20 cellular contexts compared by ENCODE assay signal in genomic region chr12:51187370-51187987, GRCh38. TPM values are rescaled to one million over a fixed set of nuclear protein-coding genes. Genes with fewer than 3 reads are reported as not detected.
DNase-seq lines count a peak whose midpoint lies in the region; ATAC-seq, FAIRE-seq and TF ChIP-seq lines count a peak whose summit lies in the region.
"Had no signal": no experiment of that assay in that cellular context is flagged by ENCODE, and none has a peak within 500 bp of the region (broad histone marks: within the 10 kb centered on the region; RNA-seq: fewer than 3 reads in every experiment).

No MANE protein-coding gene starts in this region.

- peak; percentile 72 for FAIRE-seq in GM12891 (lab: Jason Lieb, UNC)
- FAIRE-seq: GM19239 had no signal

- intact Hi-C loops in psoas muscle (cut with DNase I) = no loop called here
- intact Hi-C loops in head of caudate nucleus (cut with DNase I) = no loop called here

- H3K4me1 ChIP-seq in psoas muscle (peaks cover 20% of the 10 kb centered on the region), suprapubic skin (no peaks in the 10 kb centered on the region)

- H3K9me3 ChIP-seq in psoas muscle (no peaks in the 10 kb centered on the region), suprapubic skin (no peaks in the 10 kb centered on the region)
- H3K9me3 ChIP-seq: spleen, tibial nerve had no signal

- H3K27me3 ChIP-seq in psoas muscle (ENCODE audit: insufficient read depth in 3 of 3, low read length in 2 of 3) = no peaks in the 10 kb centered on the region
- no peaks in the 10 kb centered on the region for H3K27me3 ChIP-seq in suprapubic skin
- H3K27me3 ChIP-seq: cardiac muscle cell, spleen, tibial nerve had no signal

- TF ChIP-seq CTCF in psoas muscle (IDR thresholded peaks at IDR 0.05) (no peak), suprapubic skin (IDR thresholded peaks at IDR 0.05) (no peak)

- DNase-seq in GM12891 (ENCODE audit: insufficient read length, low spot score) (no peak), NCI-H2171 treated with DMSO at 0.1 percent for 48 hours (lab: John Stamatoyannopoulos, UW) (peak; percentile 67), dermis blood vessel endothelial cell (peak; percentile 28), psoas muscle (no peak), DMS53 (lab: John Stamatoyannopoulos, UW) (no peak), suprapubic skin (ENCODE audit: low spot score in 2 of 2) (no peak), head of caudate nucleus (no peak)
- no peak for DNase-seq in activated naive CD4-positive, alpha-beta T cell treated with Interleukin-2 at 50 U/mL for 16 hours
- DNase-seq: activated naive CD4-positive, alpha-beta T cell treated with anti-CD3 and anti-CD28 coated beads for 36 hours; activated T-cell treated with anti-CD3 and anti-CD28 coated beads, Interleukin-2, amount 50 U/mL, for 4 hours; amygdala; CD8-positive, alpha-beta T cell; NCI-H1417 treated with DMSO at 0.1 percent for 48 hours; spleen; stimulated activated CD4-positive, alpha-beta T cell treated with anti-CD3 and anti-CD28 coated beads, Interleukin-4, amount 100 ng/mL, for 24 hours; stimulated activated naive CD4-positive, alpha-beta T cell treated with Interleukin-2 at 50 U/mL for 16 hours had no signal

- ATAC-seq in psoas muscle = peak in 3 of 4 donors; percentile 39 to 76 (median 76)
- ATAC-seq: activated T-cell treated with anti-CD3 and anti-CD28 coated beads, Interleukin-2, amount 50 U/mL, for 4 hours; CD8-positive, alpha-beta T cell; left lobe of liver had no signal

- TF ChIP-seq POLR2A in GM12891 (IDR thresholded peaks at IDR 0.05; ENCODE audit: low read depth, low read length) (no peak), suprapubic skin (IDR thresholded peaks at IDR 0.05) (no peak)

- no peak for TF ChIP-seq EP300 in suprapubic skin (IDR thresholded peaks at IDR 0.05)

- H3K36me3 ChIP-seq in psoas muscle (ENCODE audit: insufficient read depth in 1 of 2, low read depth in 1 of 2) (peaks cover 0 to 35% of the 10 kb centered on the region in 2 donors), suprapubic skin (peaks cover 32% of the 10 kb centered on the region)
- H3K36me3 ChIP-seq: cardiac muscle cell had no signal

- H3K4me3 ChIP-seq in psoas muscle = no peak overlapping the region
- H3K4me3 ChIP-seq in suprapubic skin = no peak overlapping the region
- H3K4me3 ChIP-seq: cardiac muscle cell, tibial nerve had no signal

- H3K27ac ChIP-seq in psoas muscle = peak overlapping the region; percentile 68
- no peak overlapping the region for H3K27ac ChIP-seq in suprapubic skin
- H3K27ac ChIP-seq: spleen, tibial nerve had no signal

- 38 to 56% (median 56%) methylated on average over 5 of the region's 5 CpGs for WGBS in psoas muscle, 3 donors
- WGBS in suprapubic skin = 71% methylated on average over 5 of the region's 5 CpGs

TF ChIP-seq in GM12891, 5 proteins besides CTCF, POLR2A, EP300 and RAD21:
- TF ChIP-seq POU2F2 (IDR thresholded peaks at IDR 0.05; ENCODE audit: low read depth, low read length) (no peak), SPI1 (IDR thresholded peaks at IDR 0.05; ENCODE audit: low read depth, low read length) (no peak), TAF1 (IDR thresholded peaks at IDR 0.05; ENCODE audit: low read depth, low read length) (no peak), POLR2AphosphoS5 (IDR thresholded peaks at IDR 0.05; ENCODE audit: low read depth, low read length) (no peak), PAX5 (IDR thresholded peaks at IDR 0.05; ENCODE audit: insufficient read depth, low read length, severe bottlenecking) (no peak)

RNA-seq across cellular contexts. Expression of gene TFCP2, which starts 14.5 kb away (rescaled TPM):
- polyA plus RNA-seq in GM12891 (2012; ENCODE audit: low read depth, missing spikeins) = 19.2 TPM
- 10.9 and 20.8 TPM in 2 replicates for total RNA-seq in dermis blood vessel endothelial cell
- total RNA-seq in psoas muscle = 10 to 100 TPM; 15.7 to 24.6 (median 21.2) TPM
- 10 to 100 TPM in 2 of 3 donors, 1 to 10 TPM in 1; 7.8 to 16.4 (median 15.1) TPM for polyA plus RNA-seq in psoas muscle
- total RNA-seq in suprapubic skin = 10 to 100 TPM; 15.0 to 24.2 (median 18.8) TPM

RNA-seq across cellular contexts. Expression of gene POU6F1, which starts 30.4 kb away (rescaled TPM):
- 2.9 TPM for polyA plus RNA-seq in GM12891 (2012; ENCODE audit: low read depth, missing spikeins)
- total RNA-seq in dermis blood vessel endothelial cell = 2.6 and 4.8 TPM in 2 replicates
- total RNA-seq in psoas muscle = 10 to 100 TPM in 3 of 4 donors, 1 to 10 TPM in 1; 7.3 to 20.9 (median 14.5) TPM
- polyA plus RNA-seq in psoas muscle = 10 to 100 TPM in 1 of 3 donors, 1 to 10 TPM in 2; 2.3 to 10.3 (median 8.7) TPM
- 10 to 100 TPM in 2 of 4 donors, 1 to 10 TPM in 2; 9.4 to 36.5 (median 13.6) TPM for total RNA-seq in suprapubic skin

RNA-seq across cellular contexts. Expression of gene DAZAP2, which starts 51.1 kb away (rescaled TPM):
- polyA plus RNA-seq in GM12891 (2012; ENCODE audit: low read depth, missing spikeins) = 109 TPM
- total RNA-seq in dermis blood vessel endothelial cell = 78.6 and 129 TPM in 2 replicates
- 100 to 1,000 TPM in 2 of 4 donors, 10 to 100 TPM in 2; 62.4 to 157 (median 105) TPM for total RNA-seq in psoas muscle
- polyA plus RNA-seq in psoas muscle = 100 to 1,000 TPM; 149 to 217 (median 199) TPM
- 100 to 1,000 TPM; 232 to 396 (median 260) TPM for total RNA-seq in suprapubic skin

Comparison
In these comparisons a context has a peak if more than half of its experiments do, and no peak if none do; other contexts are left out.
1. DNase-seq: peak in NCI-H2171 treated with DMSO at 0.1 percent for 48 hours (single experiment) and dermis blood vessel endothelial cell (single experiment); none in GM12891 (single experiment), psoas muscle (0 of 2), DMS53 (single experiment), activated naive CD4-positive, alpha-beta T cell treated with Interleukin-2 at 50 U/mL for 16 hours (single experiment), suprapubic skin (0 of 2) and head of caudate nucleus (0 of 42).